18 cellular contexts compared by ENCODE assay signal in genomic region chr13:93771782-93772181, GRCh38.
"Had no signal": no experiment of that assay in that cellular context is flagged by ENCODE, and none has a peak within 500 bp of the region (broad histone marks: within the 10 kb centered on the region; RNA-seq: fewer than 3 reads in every experiment).

No MANE protein-coding gene starts in this region.

- H3K27me3 ChIP-seq: adrenal gland, esophagus squamous epithelium, gastroesophageal sphincter, transverse colon, vagina had no signal

- DNase-seq: activated CD4-positive, alpha-beta memory T cell treated with anti-CD3 and anti-CD28 coated beads, Interleukin-2, amount 10 ng/mL, durations not matched to agents 7 days and 5 days; activated CD4-positive, alpha-beta T cell treated with anti-CD3 and anti-CD28 coated beads for 4 hours; activated naive CD4-positive, alpha-beta T cell treated with anti-CD3 and anti-CD28 coated beads, Interleukin-2, amount 50 U/mL, for 16 hours; activated T-cell treated with anti-CD3 and anti-CD28 coated beads, Interleukin-2, amount 50 U/mL, for 24 hours; adrenal gland; effector CD8-positive, alpha-beta T cell; esophagus squamous epithelium; islet precursor cell; mammary epithelial cell; naive thymus-derived CD8-positive, alpha-beta T cell; posterior cingulate gyrus; small intestine; stimulated activated CD4-positive, alpha-beta T cell treated with anti-CD3 and anti-CD28 coated beads, Interleukin-4, amount 100 ng/mL, for 24 hours; stimulated activated naive CD4-positive, alpha-beta T cell; transverse colon had no signal

- H3K36me3 ChIP-seq: adrenal gland, esophagus squamous epithelium, gastroesophageal sphincter, transverse colon, vagina had no signal

- ATAC-seq: gastroesophageal sphincter; left lobe of liver; naive thymus-derived CD8-positive, alpha-beta T cell had no signal

- H3K27ac ChIP-seq: adrenal gland, esophagus squamous epithelium, gastroesophageal sphincter, transverse colon, vagina had no signal

- H3K9me3 ChIP-seq: adrenal gland, esophagus squamous epithelium, gastroesophageal sphincter, transverse colon, vagina had no signal

- H3K4me3 ChIP-seq: adrenal gland, esophagus squamous epithelium, gastroesophageal sphincter, transverse colon, vagina had no signal

- H3K4me1 ChIP-seq: vagina had no signal
